In the genomic region with DNA sequence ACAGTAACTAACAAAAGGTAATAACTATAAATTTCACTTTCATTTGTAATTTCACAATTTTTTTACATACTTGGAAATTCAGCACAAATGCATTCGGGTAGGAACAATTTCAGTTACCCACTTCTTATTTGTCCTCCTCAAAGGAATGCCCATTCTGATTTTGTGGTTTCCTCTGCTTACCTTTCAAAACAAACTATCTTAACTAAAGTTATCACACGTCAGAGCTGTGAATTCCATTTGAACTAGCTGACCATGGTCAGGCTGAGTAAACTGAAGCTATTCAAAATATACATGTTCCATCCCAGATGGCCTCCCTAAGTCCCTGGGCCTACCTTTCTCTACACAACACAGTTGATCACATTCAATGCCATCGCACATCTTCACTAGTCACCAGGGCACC, we compare ENCODE assay signal across 2 cellular contexts.
TF ChIP-seq lines count a peak whose summit lies in the region.

No MANE protein-coding gene starts in this region.

TF ChIP-seq in A549, 52 proteins besides CTCF, POLR2A, EP300 and RAD21:
- no peak for TF ChIP-seq FOSL2 (IDR thresholded peaks at IDR 0.05)
- TF ChIP-seq FOSL2 (CRISPR knock-in tag; IDR thresholded peaks at IDR 0.05), result no peak
- TF ChIP-seq, protein P1, sequence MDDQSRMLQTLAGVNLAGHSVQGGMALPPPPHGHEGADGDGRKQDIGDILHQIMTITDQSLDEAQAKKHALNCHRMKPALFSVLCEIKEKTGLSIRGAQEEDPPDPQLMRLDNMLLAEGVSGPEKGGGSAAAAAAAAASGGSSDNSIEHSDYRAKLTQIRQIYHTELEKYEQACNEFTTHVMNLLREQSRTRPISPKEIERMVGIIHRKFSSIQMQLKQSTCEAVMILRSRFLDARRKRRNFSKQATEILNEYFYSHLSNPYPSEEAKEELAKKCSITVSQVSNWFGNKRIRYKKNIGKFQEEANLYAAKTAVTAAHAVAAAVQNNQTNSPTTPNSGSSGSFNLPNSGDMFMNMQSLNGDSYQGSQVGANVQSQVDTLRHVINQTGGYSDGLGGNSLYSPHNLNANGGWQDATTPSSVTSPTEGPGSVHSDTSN (IDR thresholded peaks at IDR 0.05), result no peak
- TF ChIP-seq ZC3H11A (IDR thresholded peaks at IDR 0.05), result no peak
- TF ChIP-seq KDM5A (IDR thresholded peaks at IDR 0.05), result no peak
- no peak for TF ChIP-seq ZNF302 (CRISPR knock-in tag; IDR thresholded peaks at IDR 0.05)
- no peak for TF ChIP-seq NFE2L2 (conservative IDR thresholded peaks at IDR 0.05; ENCODE audit: low read length)
- no peak for TF ChIP-seq CBX2 (IDR thresholded peaks at IDR 0.05; ENCODE audit: borderline replicate concordance, low read depth)
- TF ChIP-seq RFX5 (IDR thresholded peaks at IDR 0.05), result no peak
- TF ChIP-seq NPAS2 (CRISPR knock-in tag; IDR thresholded peaks at IDR 0.05; ENCODE audit: borderline replicate concordance), result no peak
- TF ChIP-seq FOXS1 (CRISPR knock-in tag; IDR thresholded peaks at IDR 0.05), result no peak
- TF ChIP-seq, protein P2, sequence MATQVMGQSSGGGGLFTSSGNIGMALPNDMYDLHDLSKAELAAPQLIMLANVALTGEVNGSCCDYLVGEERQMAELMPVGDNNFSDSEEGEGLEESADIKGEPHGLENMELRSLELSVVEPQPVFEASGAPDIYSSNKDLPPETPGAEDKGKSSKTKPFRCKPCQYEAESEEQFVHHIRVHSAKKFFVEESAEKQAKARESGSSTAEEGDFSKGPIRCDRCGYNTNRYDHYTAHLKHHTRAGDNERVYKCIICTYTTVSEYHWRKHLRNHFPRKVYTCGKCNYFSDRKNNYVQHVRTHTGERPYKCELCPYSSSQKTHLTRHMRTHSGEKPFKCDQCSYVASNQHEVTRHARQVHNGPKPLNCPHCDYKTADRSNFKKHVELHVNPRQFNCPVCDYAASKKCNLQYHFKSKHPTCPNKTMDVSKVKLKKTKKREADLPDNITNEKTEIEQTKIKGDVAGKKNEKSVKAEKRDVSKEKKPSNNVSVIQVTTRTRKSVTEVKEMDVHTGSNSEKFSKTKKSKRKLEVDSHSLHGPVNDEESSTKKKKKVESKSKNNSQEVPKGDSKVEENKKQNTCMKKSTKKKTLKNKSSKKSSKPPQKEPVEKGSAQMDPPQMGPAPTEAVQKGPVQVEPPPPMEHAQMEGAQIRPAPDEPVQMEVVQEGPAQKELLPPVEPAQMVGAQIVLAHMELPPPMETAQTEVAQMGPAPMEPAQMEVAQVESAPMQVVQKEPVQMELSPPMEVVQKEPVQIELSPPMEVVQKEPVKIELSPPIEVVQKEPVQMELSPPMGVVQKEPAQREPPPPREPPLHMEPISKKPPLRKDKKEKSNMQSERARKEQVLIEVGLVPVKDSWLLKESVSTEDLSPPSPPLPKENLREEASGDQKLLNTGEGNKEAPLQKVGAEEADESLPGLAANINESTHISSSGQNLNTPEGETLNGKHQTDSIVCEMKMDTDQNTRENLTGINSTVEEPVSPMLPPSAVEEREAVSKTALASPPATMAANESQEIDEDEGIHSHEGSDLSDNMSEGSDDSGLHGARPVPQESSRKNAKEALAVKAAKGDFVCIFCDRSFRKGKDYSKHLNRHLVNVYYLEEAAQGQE (IDR thresholded peaks at IDR 0.05), result no peak
- no peak for TF ChIP-seq RCOR1 (IDR thresholded peaks at IDR 0.05; ENCODE audit: low read depth, low read length)
- no peak for TF ChIP-seq HDAC2 (IDR thresholded peaks at IDR 0.05)
- TF ChIP-seq MAFK (IDR thresholded peaks at IDR 0.05; ENCODE audit: partially characterized antibody), result no peak
- TF ChIP-seq MAZ (IDR thresholded peaks at IDR 0.05; ENCODE audit: borderline replicate concordance, low read depth, low read length), result no peak
TF ChIP-seq in A549: peak in this region for 0.

TF ChIP-seq in GM12891, 5 proteins besides CTCF, POLR2A, EP300 and RAD21 (continued from another document):
- TF ChIP-seq TAF1 (IDR thresholded peaks at IDR 0.05; ENCODE audit: low read depth, low read length), result no peak
- no peak for TF ChIP-seq POLR2AphosphoS5 (IDR thresholded peaks at IDR 0.05; ENCODE audit: low read depth, low read length)
- no peak for TF ChIP-seq SPI1 (IDR thresholded peaks at IDR 0.05; ENCODE audit: low read depth, low read length)
- no peak for TF ChIP-seq PAX5 (IDR thresholded peaks at IDR 0.05; ENCODE audit: insufficient read depth, low read length, severe bottlenecking)
